Comparison of ENCODE assay signal across 8 cellular contexts in genomic region chr1:44819594-44820327, GRCh38. TPM values are rescaled to one million over a fixed set of nuclear protein-coding genes. Genes with fewer than 3 reads are reported as not detected.
DNase-seq lines count a peak whose midpoint lies in the region; ATAC-seq, FAIRE-seq and TF ChIP-seq lines count a peak whose summit lies in the region.

No MANE protein-coding gene starts in this region.

- TF ChIP-seq POLR2A in GM12892 (IDR thresholded peaks at IDR 0.05; ENCODE audit: low read depth, low read length) (peak; percentile 100), HepG2 (IDR thresholded peaks at IDR 0.05; ENCODE audit: insufficient read depth in 1 of 2, low read depth in 2 of 2, low read length in 2 of 2) (peak in 1 of 2 experiments; percentile 100; a peak in 2 of 4 replicates)

- H3K4me1 ChIP-seq in HepG2 (ENCODE audit: insufficient read depth, low read length): peaks cover 30% of the 10 kb centered on the region

- TF ChIP-seq EP300 in HepG2 (IDR thresholded peaks at IDR 0.05; ENCODE audit: low read depth in 2 of 2, low read length in 2 of 2) (peak; percentile 64 to 75; a peak in 2 of 4 replicates), HepG2 (CRISPR knock-in tag; IDR thresholded peaks at IDR 0.05; ENCODE audit: borderline replicate concordance) (peak; percentile 55)

- POLR2A ChIA-PET in HepG2 (lab: Yijun Ruan, JAX): interaction anchor here (0.8 to 11.3 kb wide), 31 partner anchors 7 to 680 kb away, joined by 3 to 570 read pairs (median 7); partner anchors contain the start of genes ARMH1, BEST4, BTBD19 and CCDC163

- peak overlapping the region; percentile 87 for H3K4me2 ChIP-seq in HepG2 (ENCODE audit: low read depth, low read length)

- H3K9me3 ChIP-seq in HepG2 (ENCODE audit: low read length): no peaks in the 10 kb centered on the region

- H3K36me3 ChIP-seq in HepG2 (replicated peaks in 1 of 2; ENCODE audit: control insufficient read depth in 1 of 2, insufficient read depth in 2 of 2, low read length in 2 of 2): no peaks in the 10 kb centered on the region; a peak in 1 of 5 replicates

- H3K27ac ChIP-seq in HepG2 (ENCODE audit: extremely low read length, insufficient read depth, low read length): peak overlapping the region; percentile 100

- no peaks in the 10 kb centered on the region for H4K20me1 ChIP-seq in HepG2 (ENCODE audit: insufficient read depth, low read length)

- TSS peak; percentile 94 for BruUV-seq in HepG2 (replicated peaks; lab: Mats Ljungman, UMichigan)

- peak overlapping the region; percentile 57 to 80 (median 64) for H3K4me3 ChIP-seq in HepG2 (replicated peaks in 1 of 3; ENCODE audit: insufficient read depth in 1 of 3, low read depth in 2 of 3, low read length in 3 of 3)

- TF ChIP-seq CTCF in HepG2 (CRISPR knock-in tag; IDR thresholded peaks at IDR 0.05): peak; percentile 36; the same call in 1 of the 2 replicates

- peak; percentile 38 for TF ChIP-seq RAD21 in HepG2 (CRISPR knock-in tag; IDR thresholded peaks at IDR 0.05)

- H3K9ac ChIP-seq in HepG2 (ENCODE audit: insufficient read depth, low read depth, low read length): peak overlapping the region; percentile 99

- no peaks in the 10 kb centered on the region for H3K79me2 ChIP-seq in HepG2 (ENCODE audit: insufficient read depth, low read length)

- FAIRE-seq in GM12892 (lab: Jason Lieb, UNC) (peak; percentile 99), HepG2 (lab: Jason Lieb, UNC) (peak; percentile 92)

- in situ Hi-C loops in HepG2 (cut with HindIII; ENCODE audit: extremely low pct_ligation_motif_present, low pct_unique_long_range_greater_than_20kb): no loop called here

- WGBS in HepG2 (ENCODE audit: low lambda C conversion rate): 3% methylated on average over 20 of the region's 34 CpGs

- CTCF ChIA-PET in HepG2 (lab: Yijun Ruan, JAX; ENCODE audit: low intra/inter-chr PET ratio, low total read pairs): no interaction called here

- DNase-seq in GM12892 (ENCODE audit: insufficient read length) (peak; percentile 86), NCI-H2227 treated with DMSO at 0.1 percent for 48 hours (lab: John Stamatoyannopoulos, UW) (peak; percentile 97), dermis microvascular lymphatic vessel endothelial cell (ENCODE audit: low read depth in 2 of 2) (peak; percentile 64 to 73), HepG2 (ENCODE audit: low spot score) (peak; percentile 90), NCI-H1436 treated with DMSO at 0.1 percent for 48 hours (lab: John Stamatoyannopoulos, UW) (no peak)
- DNase-seq in activated CD4-positive, alpha-beta T cell treated with anti-CD3 and anti-CD28 coated beads, Interleukin-2, amount 50 U/mL, for 1 hour: peak; percentile 79
- DNase-seq in stimulated activated CD4-positive, alpha-beta T cell treated with anti-CD3 and anti-CD28 coated beads, Interleukin-4, amount 100 ng/mL, for 48 hours (ENCODE audit: low read depth in 2 of 2): peak; percentile 74 to 84

- H2AFZ ChIP-seq in HepG2 (ENCODE audit: low read length): peak overlapping the region; percentile 73

- intact Hi-C loops in HepG2 (cut with micrococcal nuclease; ENCODE audit: unreplicated experiment): loop anchor here (5.0 to 10.0 kb wide), 2 partner anchors 37 to 485 kb away; no protein-coding TSS in a partner anchor

- H3K27me3 ChIP-seq in HepG2 (ENCODE audit: control insufficient read depth in 1 of 2, insufficient read depth in 2 of 2, low read length in 2 of 2): no peaks in the 10 kb centered on the region

- peak; percentile 78 for ATAC-seq in HG02759 (IDR thresholded peaks at IDR 0.05; ENCODE audit: unreplicated experiment)
- peak; percentile 89 for ATAC-seq in HepG2

RNA-seq across cellular contexts. Expression of gene BTBD19, which starts 11.4 kb away (rescaled TPM):
- 1.4 TPM for polyA plus RNA-seq in GM12892 (2012; ENCODE audit: missing spikeins)
- total RNA-seq in dermis microvascular lymphatic vessel endothelial cell (3.3 and 6.2 TPM in 2 replicates), HepG2 (2016; rRNA removed; fragmentation: Illumina TruSeq; extraction: Trizol) (1.0 and 2.7 TPM in 2 replicates)
- total RNA-seq in HepG2 (2016; cell fraction: cytosol; rRNA removed; fragmentation: Illumina TruSeq; extraction: Trizol; ENCODE audit: low read depth): 0.51 and 0.97 TPM in 2 replicates
- 0.62 and 3.0 TPM in 2 replicates for total RNA-seq in HepG2 (2016; cell fraction: insoluble cytoplasmic fraction; rRNA removed; fragmentation: Illumina TruSeq; extraction: Trizol)
- total RNA-seq in HepG2 (2016; cell fraction: membrane; rRNA removed; fragmentation: Illumina TruSeq; extraction: Trizol): 0.87 and 1.1 TPM in 2 replicates
- total RNA-seq in HepG2 (2016; cell fraction: nucleus; rRNA removed; fragmentation: Illumina TruSeq; extraction: Trizol): 3.1 and 5.3 TPM in 2 replicates
- 6.7 and 8.8 TPM in 2 replicates for polyA plus RNA-seq in HepG2 (2011; rRNA removed)
- polyA plus RNA-seq in HepG2 (2011; cell fraction: cytosol; rRNA removed): 1.8 and 2.0 TPM in 2 replicates
- 38.3 and 42.2 TPM in 2 replicates for polyA plus RNA-seq in HepG2 (2011; cell fraction: nucleus; rRNA removed)
- 2.6 and 2.7 TPM in 2 replicates for polyA plus RNA-seq in HepG2 (2012)
- polyA plus RNA-seq in HepG2 (2016; cell fraction: cytosol; fragmentation: Illumina TruSeq; extraction: Trizol; ENCODE audit: low read depth): 0.37 and 0.49 TPM in 2 replicates
- polyA plus RNA-seq in HepG2 (2016; cell fraction: insoluble cytoplasmic fraction; fragmentation: Illumina TruSeq; extraction: Trizol; ENCODE audit: low read depth): 0.70 and 1.9 TPM in 2 replicates
- 0.30 and 0.79 TPM in 2 replicates for polyA plus RNA-seq in HepG2 (2016; cell fraction: membrane; fragmentation: Illumina TruSeq; extraction: Trizol; ENCODE audit: low read depth)
- 10.8 and 15.7 TPM in 2 replicates for polyA plus RNA-seq in HepG2 (2016; cell fraction: nucleus; fragmentation: Illumina TruSeq; extraction: Trizol; ENCODE audit: insufficient read depth, low read depth)
- 1.2 and 11.3 TPM in 2 replicates for polyA minus RNA-seq in HepG2 (2011; rRNA and poly(A)+ RNA removed; ENCODE audit: low replicate concordance)
- 1.8 and 2.0 TPM in 2 replicates for polyA minus RNA-seq in HepG2 (2011; cell fraction: cytosol; rRNA and poly(A)+ RNA removed)
- 12.0 and 16.5 TPM in 2 replicates for polyA minus RNA-seq in HepG2 (2011; cell fraction: nucleus; rRNA and poly(A)+ RNA removed)

RNA-seq across cellular contexts. Expression of gene DYNLT4, which starts 12.6 kb away (rescaled TPM):
- not detected for polyA plus RNA-seq in GM12892 (2012; ENCODE audit: missing spikeins)
- total RNA-seq in dermis microvascular lymphatic vessel endothelial cell (0.13 and 0.25 TPM in 2 replicates), HepG2 (2016; rRNA removed; fragmentation: Illumina TruSeq; extraction: Trizol) (0.77 TPM in 1 of 2 replicates, not detected in the other)
- 0.91 and 2.1 TPM in 2 replicates for total RNA-seq in HepG2 (2016; cell fraction: cytosol; rRNA removed; fragmentation: Illumina TruSeq; extraction: Trizol; ENCODE audit: low read depth)
- total RNA-seq in HepG2 (2016; cell fraction: insoluble cytoplasmic fraction; rRNA removed; fragmentation: Illumina TruSeq; extraction: Trizol): 0.93 TPM in 1 of 2 replicates, not detected in the other
- total RNA-seq in HepG2 (2016; cell fraction: membrane; rRNA removed; fragmentation: Illumina TruSeq; extraction: Trizol): 2.0 and 2.1 TPM in 2 replicates
- total RNA-seq in HepG2 (2016; cell fraction: nucleus; rRNA removed; fragmentation: Illumina TruSeq; extraction: Trizol): 0.91 and 2.1 TPM in 2 replicates
- polyA plus RNA-seq in HepG2 (2011; rRNA removed): not detected in 2 replicates
- polyA plus RNA-seq in HepG2 (2011; cell fraction: cytosol; rRNA removed): 0.25 TPM in 1 of 2 replicates, not detected in the other
- polyA plus RNA-seq in HepG2 (2011; cell fraction: nucleus; rRNA removed): 0.55 and 1.4 TPM in 2 replicates
- not detected in 2 replicates for polyA plus RNA-seq in HepG2 (2012)
- polyA plus RNA-seq in HepG2 (2016; cell fraction: cytosol; fragmentation: Illumina TruSeq; extraction: Trizol; ENCODE audit: low read depth): not detected in 2 replicates
- not detected in 2 replicates for polyA plus RNA-seq in HepG2 (2016; cell fraction: insoluble cytoplasmic fraction; fragmentation: Illumina TruSeq; extraction: Trizol; ENCODE audit: low read depth)
- polyA plus RNA-seq in HepG2 (2016; cell fraction: membrane; fragmentation: Illumina TruSeq; extraction: Trizol; ENCODE audit: low read depth): not detected in 2 replicates
- not detected in 2 replicates for polyA plus RNA-seq in HepG2 (2016; cell fraction: nucleus; fragmentation: Illumina TruSeq; extraction: Trizol; ENCODE audit: insufficient read depth, low read depth)
- 3.7 TPM in 1 of 2 replicates, not detected in the other for polyA minus RNA-seq in HepG2 (2011; rRNA and poly(A)+ RNA removed; ENCODE audit: low replicate concordance)
- polyA minus RNA-seq in HepG2 (2011; cell fraction: cytosol; rRNA and poly(A)+ RNA removed): 0.88 TPM in 1 of 2 replicates, not detected in the other
- 3.4 and 10.9 TPM in 2 replicates for polyA minus RNA-seq in HepG2 (2011; cell fraction: nucleus; rRNA and poly(A)+ RNA removed)

RNA-seq across cellular contexts. Expression of gene PLK3, which starts 19.6 kb away (rescaled TPM):
- 14.4 TPM for polyA plus RNA-seq in GM12892 (2012; ENCODE audit: missing spikeins)
- total RNA-seq in dermis microvascular lymphatic vessel endothelial cell (11.7 and 14.9 TPM in 2 replicates), HepG2 (2016; rRNA removed; fragmentation: Illumina TruSeq; extraction: Trizol) (4.5 and 9.8 TPM in 2 replicates)
- total RNA-seq in HepG2 (2016; cell fraction: cytosol; rRNA removed; fragmentation: Illumina TruSeq; extraction: Trizol; ENCODE audit: low read depth): 10.4 and 10.6 TPM in 2 replicates
- 3.0 and 11.4 TPM in 2 replicates for total RNA-seq in HepG2 (2016; cell fraction: insoluble cytoplasmic fraction; rRNA removed; fragmentation: Illumina TruSeq; extraction: Trizol)
- 7.7 and 8.3 TPM in 2 replicates for total RNA-seq in HepG2 (2016; cell fraction: membrane; rRNA removed; fragmentation: Illumina TruSeq; extraction: Trizol)
- total RNA-seq in HepG2 (2016; cell fraction: nucleus; rRNA removed; fragmentation: Illumina TruSeq; extraction: Trizol): 14.5 and 18.3 TPM in 2 replicates
- polyA plus RNA-seq in HepG2 (2011; rRNA removed): 16.9 and 23.4 TPM in 2 replicates
- 7.7 and 8.3 TPM in 2 replicates for polyA plus RNA-seq in HepG2 (2011; cell fraction: cytosol; rRNA removed)
- polyA plus RNA-seq in HepG2 (2011; cell fraction: nucleus; rRNA removed): 101 and 106 TPM in 2 replicates
- polyA plus RNA-seq in HepG2 (2012): 4.3 and 8.5 TPM in 2 replicates
- polyA plus RNA-seq in HepG2 (2016; cell fraction: cytosol; fragmentation: Illumina TruSeq; extraction: Trizol; ENCODE audit: low read depth): 2.2 and 2.4 TPM in 2 replicates
- 5.2 and 6.6 TPM in 2 replicates for polyA plus RNA-seq in HepG2 (2016; cell fraction: insoluble cytoplasmic fraction; fragmentation: Illumina TruSeq; extraction: Trizol; ENCODE audit: low read depth)
- polyA plus RNA-seq in HepG2 (2016; cell fraction: membrane; fragmentation: Illumina TruSeq; extraction: Trizol; ENCODE audit: low read depth): 3.1 and 3.6 TPM in 2 replicates
- 41.8 and 43.4 TPM in 2 replicates for polyA plus RNA-seq in HepG2 (2016; cell fraction: nucleus; fragmentation: Illumina TruSeq; extraction: Trizol; ENCODE audit: insufficient read depth, low read depth)
- polyA minus RNA-seq in HepG2 (2011; rRNA and poly(A)+ RNA removed; ENCODE audit: low replicate concordance): 10.1 and 27.4 TPM in 2 replicates
- 5.1 and 11.4 TPM in 2 replicates for polyA minus RNA-seq in HepG2 (2011; cell fraction: cytosol; rRNA and poly(A)+ RNA removed)
- polyA minus RNA-seq in HepG2 (2011; cell fraction: nucleus; rRNA and poly(A)+ RNA removed): 37.5 and 48.6 TPM in 2 replicates

RNA-seq across cellular contexts. Expression of gene PTCH2, which starts 23.3 kb away (rescaled TPM):
- 0.11 TPM for polyA plus RNA-seq in GM12892 (2012; ENCODE audit: missing spikeins)
- total RNA-seq in dermis microvascular lymphatic vessel endothelial cell (under 0.01 TPM in 2 replicates), HepG2 (2016; rRNA removed; fragmentation: Illumina TruSeq; extraction: Trizol) (0.18 and 0.60 TPM in 2 replicates)
- 1.0 and 1.3 TPM in 2 replicates for total RNA-seq in HepG2 (2016; cell fraction: cytosol; rRNA removed; fragmentation: Illumina TruSeq; extraction: Trizol; ENCODE audit: low read depth)
- 0.36 and 0.52 TPM in 2 replicates for total RNA-seq in HepG2 (2016; cell fraction: insoluble cytoplasmic fraction; rRNA removed; fragmentation: Illumina TruSeq; extraction: Trizol)
- total RNA-seq in HepG2 (2016; cell fraction: membrane; rRNA removed; fragmentation: Illumina TruSeq; extraction: Trizol): 0.45 and 0.46 TPM in 2 replicates
- total RNA-seq in HepG2 (2016; cell fraction: nucleus; rRNA removed; fragmentation: Illumina TruSeq; extraction: Trizol): 1.3 and 2.2 TPM in 2 replicates
- 1.5 and 1.7 TPM in 2 replicates for polyA plus RNA-seq in HepG2 (2011; rRNA removed)
- 0.90 and 1.3 TPM in 2 replicates for polyA plus RNA-seq in HepG2 (2011; cell fraction: cytosol; rRNA removed)
- 5.9 and 6.6 TPM in 2 replicates for polyA plus RNA-seq in HepG2 (2011; cell fraction: nucleus; rRNA removed)
- 1.0 and 1.1 TPM in 2 replicates for polyA plus RNA-seq in HepG2 (2012)
- 0.27 and 0.43 TPM in 2 replicates for polyA plus RNA-seq in HepG2 (2016; cell fraction: cytosol; fragmentation: Illumina TruSeq; extraction: Trizol; ENCODE audit: low read depth)
- polyA plus RNA-seq in HepG2 (2016; cell fraction: insoluble cytoplasmic fraction; fragmentation: Illumina TruSeq; extraction: Trizol; ENCODE audit: low read depth): 0.28 and 0.33 TPM in 2 replicates
- polyA plus RNA-seq in HepG2 (2016; cell fraction: membrane; fragmentation: Illumina TruSeq; extraction: Trizol; ENCODE audit: low read depth): 0.42 and 0.57 TPM in 2 replicates
- 2.9 and 3.2 TPM in 2 replicates for polyA plus RNA-seq in HepG2 (2016; cell fraction: nucleus; fragmentation: Illumina TruSeq; extraction: Trizol; ENCODE audit: insufficient read depth, low read depth)
- 0.26 and 1.5 TPM in 2 replicates for polyA minus RNA-seq in HepG2 (2011; rRNA and poly(A)+ RNA removed; ENCODE audit: low replicate concordance)
- polyA minus RNA-seq in HepG2 (2011; cell fraction: cytosol; rRNA and poly(A)+ RNA removed): 2.2 and 2.5 TPM in 2 replicates
- polyA minus RNA-seq in HepG2 (2011; cell fraction: nucleus; rRNA and poly(A)+ RNA removed): 1.2 and 1.3 TPM in 2 replicates

RNA-seq across cellular contexts. Expression of gene BEST4, which starts 31.8 kb away (rescaled TPM):
- polyA plus RNA-seq in GM12892 (2012; ENCODE audit: missing spikeins): 0.72 TPM
- total RNA-seq in dermis microvascular lymphatic vessel endothelial cell: under 0.01 TPM in 1 of 2 replicates, not detected in the other
- 1.4 TPM in 2 replicates for total RNA-seq in HepG2 (2016; rRNA removed; fragmentation: Illumina TruSeq; extraction: Trizol)
- 0.40 and 0.62 TPM in 2 replicates for total RNA-seq in HepG2 (2016; cell fraction: cytosol; rRNA removed; fragmentation: Illumina TruSeq; extraction: Trizol; ENCODE audit: low read depth)
- 1.4 and 1.5 TPM in 2 replicates for total RNA-seq in HepG2 (2016; cell fraction: insoluble cytoplasmic fraction; rRNA removed; fragmentation: Illumina TruSeq; extraction: Trizol)
- 1.0 TPM in 2 replicates for total RNA-seq in HepG2 (2016; cell fraction: membrane; rRNA removed; fragmentation: Illumina TruSeq; extraction: Trizol)
- 0.63 and 1.2 TPM in 2 replicates for total RNA-seq in HepG2 (2016; cell fraction: nucleus; rRNA removed; fragmentation: Illumina TruSeq; extraction: Trizol)
- 0.71 and 0.77 TPM in 2 replicates for polyA plus RNA-seq in HepG2 (2011; rRNA removed)
- 0.91 and 1.0 TPM in 2 replicates for polyA plus RNA-seq in HepG2 (2011; cell fraction: cytosol; rRNA removed)
- polyA plus RNA-seq in HepG2 (2011; cell fraction: nucleus; rRNA removed): 0.93 and 1.1 TPM in 2 replicates
- 1.1 and 1.4 TPM in 2 replicates for polyA plus RNA-seq in HepG2 (2012)
- polyA plus RNA-seq in HepG2 (2016; cell fraction: cytosol; fragmentation: Illumina TruSeq; extraction: Trizol; ENCODE audit: low read depth): 0.60 and 0.74 TPM in 2 replicates
- polyA plus RNA-seq in HepG2 (2016; cell fraction: insoluble cytoplasmic fraction; fragmentation: Illumina TruSeq; extraction: Trizol; ENCODE audit: low read depth): 2.0 TPM in 2 replicates
- polyA plus RNA-seq in HepG2 (2016; cell fraction: membrane; fragmentation: Illumina TruSeq; extraction: Trizol; ENCODE audit: low read depth): 0.73 and 0.86 TPM in 2 replicates
- polyA plus RNA-seq in HepG2 (2016; cell fraction: nucleus; fragmentation: Illumina TruSeq; extraction: Trizol; ENCODE audit: insufficient read depth, low read depth): 1.5 and 1.8 TPM in 2 replicates
- 0.26 and 0.35 TPM in 2 replicates for polyA minus RNA-seq in HepG2 (2011; rRNA and poly(A)+ RNA removed; ENCODE audit: low replicate concordance)
- polyA minus RNA-seq in HepG2 (2011; cell fraction: cytosol; rRNA and poly(A)+ RNA removed): 0.59 and 0.62 TPM in 2 replicates
- 0.25 and 0.52 TPM in 2 replicates for polyA minus RNA-seq in HepG2 (2011; cell fraction: nucleus; rRNA and poly(A)+ RNA removed)
